In the genomic region with DNA sequence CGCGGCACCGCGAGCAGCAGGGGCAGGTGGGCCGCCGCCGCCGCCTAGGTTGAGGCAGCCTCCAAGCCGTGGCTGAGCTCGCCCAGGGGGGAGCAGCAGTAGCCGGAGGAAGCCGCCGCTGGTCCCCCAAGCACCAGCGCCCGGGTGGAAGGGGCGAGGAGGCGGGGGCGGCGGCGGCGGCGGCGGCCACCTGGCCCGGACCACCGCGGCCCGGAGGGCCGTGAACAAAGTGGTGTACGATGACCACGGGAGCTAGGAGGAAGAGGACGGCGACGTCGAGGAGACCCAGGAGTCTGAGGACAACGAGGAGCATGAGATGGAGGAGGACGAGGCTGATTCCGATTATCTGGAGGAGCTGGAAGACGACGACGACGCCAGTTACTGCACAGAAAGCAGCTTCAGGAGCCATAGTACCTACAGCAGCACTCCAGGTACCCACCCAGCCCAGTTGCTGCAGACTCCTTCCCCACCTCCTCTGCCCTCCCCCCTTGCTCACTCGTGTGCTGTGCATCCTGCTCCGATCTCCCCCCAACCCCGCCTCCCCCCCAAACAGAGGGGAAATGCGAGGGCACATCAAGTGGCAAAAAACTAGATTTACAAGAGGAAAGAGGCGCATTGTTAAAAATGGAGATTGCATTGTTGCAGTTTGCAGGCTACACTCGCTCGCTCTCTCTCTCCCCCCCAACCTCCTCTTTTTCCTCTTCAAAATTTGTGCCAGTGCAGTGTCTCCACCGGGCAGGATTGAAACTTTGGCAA, we compare ENCODE assay signal across 8 cellular contexts. TPM values are rescaled to one million over a fixed set of nuclear protein-coding genes. Genes with fewer than 3 reads are reported as not detected.
DNase-seq lines count a peak whose midpoint lies in the region; ATAC-seq and TF ChIP-seq lines count a peak whose summit lies in the region.
"Not testable (repeated sequence)": the region's sequence is repeated elsewhere in the genome, so short reads cannot be mapped to it uniquely, and the experiment has no call there.

No MANE protein-coding gene starts in this region.

- H3K4me1 ChIP-seq in HUES6 (ENCODE audit: control insufficient read depth, insufficient read depth, low read length) = not testable (repeated sequence)
- H3K4me1 ChIP-seq in tibial nerve = peaks cover 0 to 22% (median 5%) of the 10 kb centered on the region in 4 donors

- ATAC-seq in activated naive CD8-positive, alpha-beta T cell treated with anti-CD3 and anti-CD28 coated beads, Interleukin-2, amount 50 U/mL, for 24 hours = peak; percentile 34
- peak; percentile 29 to 54 for ATAC-seq in natural killer cell treated with Interleukin-12 subunit alpha and Interleukin-12 subunit beta and Interleukin-15 and Interleukin-18, amount 100 ng/mL, for 72 hours

- not testable (repeated sequence) for H3K27me3 Mint-ChIP-seq in activated naive CD8-positive, alpha-beta T cell treated with anti-CD3 and anti-CD28 coated beads, Interleukin-2, amount 50 U/mL, for 24 hours; natural killer cell treated with Interleukin-12 subunit alpha and Interleukin-12 subunit beta and Interleukin-15 and Interleukin-18, amount 100 ng/mL, for 72 hours

- TF ChIP-seq EP300 in tibial nerve (IDR thresholded peaks at IDR 0.05) = not testable (repeated sequence)

- H3K9me3 Mint-ChIP-seq in activated naive CD8-positive, alpha-beta T cell treated with anti-CD3 and anti-CD28 coated beads, Interleukin-2, amount 50 U/mL, for 24 hours; natural killer cell treated with Interleukin-12 subunit alpha and Interleukin-12 subunit beta and Interleukin-15 and Interleukin-18, amount 100 ng/mL, for 72 hours: not testable (repeated sequence)

- peaks cover 32% of the 10 kb centered on the region for H3K27me3 ChIP-seq in H7 (ENCODE audit: control insufficient read depth, insufficient read depth, low read length)
- H3K27me3 ChIP-seq in HUES6 (ENCODE audit: control insufficient read depth, insufficient read depth, low read length) = peaks cover 40% of the 10 kb centered on the region
- H3K27me3 ChIP-seq in tibial nerve = not testable (repeated sequence)

- 1% methylated on average over 28 to 43 of the region's 49 CpGs for WGBS in tibial nerve, 2 donors

- DNase-seq in GM10266 (ENCODE audit: extremely low spot score) (peak; percentile 69), H7 (peak; percentile 82), RPMI8226 (peak; percentile 44), germinal center (ENCODE audit: low spot score) (peak; percentile 57)
- peak; percentile 52 for DNase-seq in activated naive CD8-positive, alpha-beta T cell treated with anti-CD3 and anti-CD28 coated beads, Interleukin-2, amount 50 U/mL, for 24 hours
- DNase-seq in natural killer cell treated with Interleukin-12 subunit alpha and Interleukin-12 subunit beta and Interleukin-15 and Interleukin-18, amount 100 ng/mL, for 72 hours (ENCODE audit: low spot score); tibial nerve (ENCODE audit: low spot score in 2 of 2): not testable (repeated sequence)

- not testable (repeated sequence) for H3K9me3 ChIP-seq in HUES6 (ENCODE audit: control insufficient read depth, insufficient read depth, low read depth, low read length); tibial nerve

- H3K9ac ChIP-seq in HUES6 (ENCODE audit: low read length) = peak overlapping the region; percentile 29

- H3K27ac Mint-ChIP-seq in activated naive CD8-positive, alpha-beta T cell treated with anti-CD3 and anti-CD28 coated beads, Interleukin-2, amount 50 U/mL, for 24 hours = peak overlapping the region; percentile 84
- H3K27ac Mint-ChIP-seq in natural killer cell treated with Interleukin-12 subunit alpha and Interleukin-12 subunit beta and Interleukin-15 and Interleukin-18, amount 100 ng/mL, for 72 hours = peak overlapping the region; percentile 91 to 96

- peak overlapping the region; percentile 87 for H3K4me3 Mint-ChIP-seq in activated naive CD8-positive, alpha-beta T cell treated with anti-CD3 and anti-CD28 coated beads, Interleukin-2, amount 50 U/mL, for 24 hours
- H3K4me3 Mint-ChIP-seq in natural killer cell treated with Interleukin-12 subunit alpha and Interleukin-12 subunit beta and Interleukin-15 and Interleukin-18, amount 100 ng/mL, for 72 hours = peak overlapping the region; percentile 91

- peak overlapping the region; percentile 80 for H3K4me3 ChIP-seq in H7 (ENCODE audit: insufficient read depth, low read depth, low read length)
- H3K4me3 ChIP-seq in HUES6 (ENCODE audit: low read depth, low read length) = peak overlapping the region; percentile 64
- peak overlapping the region; percentile 73 to 92 (median 81) for H3K4me3 ChIP-seq in tibial nerve

- H3K27ac ChIP-seq in HUES6 (ENCODE audit: low read depth, low read length) = not testable (repeated sequence)
- H3K27ac ChIP-seq in tibial nerve = peak overlapping the region; percentile 80 to 97 (median 93)

- not testable (repeated sequence) for TF ChIP-seq POLR2A in tibial nerve (IDR thresholded peaks at IDR 0.05)

- H3K36me3 ChIP-seq in H7 (replicated peaks; ENCODE audit: control insufficient read depth, insufficient read depth, low read length) = not testable (repeated sequence)
- H3K36me3 ChIP-seq in HUES6 (ENCODE audit: control insufficient read depth, insufficient read depth, low read length) (peaks cover 14% of the 10 kb centered on the region), tibial nerve (peaks cover 0 to 18% (median 0%) of the 10 kb centered on the region in 3 donors)

- not testable (repeated sequence) for TF ChIP-seq CTCF in GM10266 (IDR thresholded peaks at IDR 0.05; ENCODE audit: control insufficient read depth, insufficient read depth, low read depth, missing control alignments); tibial nerve (IDR thresholded peaks at IDR 0.05)

- peaks cover 20% of the 10 kb centered on the region for H3K4me1 Mint-ChIP-seq in activated naive CD8-positive, alpha-beta T cell treated with anti-CD3 and anti-CD28 coated beads, Interleukin-2, amount 50 U/mL, for 24 hours
- H3K4me1 Mint-ChIP-seq in natural killer cell treated with Interleukin-12 subunit alpha and Interleukin-12 subunit beta and Interleukin-15 and Interleukin-18, amount 100 ng/mL, for 72 hours (ENCODE audit: low read depth in 2 of 2) = peaks cover 26 to 29% of the 10 kb centered on the region in 2 donors

- peaks cover 11% of the 10 kb centered on the region for H3K36me3 Mint-ChIP-seq in activated naive CD8-positive, alpha-beta T cell treated with anti-CD3 and anti-CD28 coated beads, Interleukin-2, amount 50 U/mL, for 24 hours (ENCODE audit: low read depth)
- H3K36me3 Mint-ChIP-seq in natural killer cell treated with Interleukin-12 subunit alpha and Interleukin-12 subunit beta and Interleukin-15 and Interleukin-18, amount 100 ng/mL, for 72 hours = not testable (repeated sequence)

RNA-seq across cellular contexts. Expression of gene AMZ2, which starts 41.9 kb away (rescaled TPM):
- total RNA-seq in H7 (2014; rRNA removed; shearing (Covaris generic)) = 73.7 and 94.3 TPM in 2 replicates
- total RNA-seq in natural killer cell treated with Interleukin-12 subunit alpha and Interleukin-12 subunit beta and Interleukin-15 and Interleukin-18, amount 100 ng/mL, for 72 hours = 10 to 100 TPM; 47.1 to 62.2 TPM
- 10 to 100 TPM; 27.6 to 38.2 (median 31.7) TPM for total RNA-seq in tibial nerve
